ENCODE assay signal across 18 cellular contexts in the genomic region with DNA sequence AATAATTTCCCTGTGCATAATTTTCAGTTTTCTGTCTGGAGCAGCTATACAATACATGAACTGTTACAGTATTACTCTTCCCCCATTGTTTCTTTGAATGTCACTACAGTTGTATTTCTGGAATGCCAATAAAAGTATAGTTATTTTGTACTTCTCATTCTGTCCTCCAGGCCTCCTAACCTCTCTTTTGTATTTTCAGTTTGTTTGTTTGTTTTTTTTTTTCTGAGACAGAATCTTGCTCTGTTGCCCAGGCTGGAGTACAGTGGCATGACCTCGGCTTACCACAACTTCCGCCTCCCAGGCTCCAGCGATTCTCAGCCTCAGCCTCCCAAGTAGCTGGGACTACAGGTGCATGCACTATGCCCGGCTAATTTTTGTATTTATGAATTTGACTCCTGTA.
"Had no signal": no experiment of that assay in that cellular context is flagged by ENCODE, and none has a peak within 500 bp of the region (broad histone marks: within the 10 kb centered on the region; RNA-seq: fewer than 3 reads in every experiment).

No MANE protein-coding gene starts in this region.

- H3K4me2 ChIP-seq: neural progenitor cell had no signal

- H3K36me3 ChIP-seq: heart left ventricle, neural progenitor cell, spleen, uterus had no signal

- H3K9me3 ChIP-seq: heart left ventricle, spleen, uterus had no signal

- H3K4me3 ChIP-seq: heart left ventricle, lung, neural progenitor cell, spleen, uterus had no signal

- H3K27ac ChIP-seq: heart left ventricle, neural progenitor cell, spleen, uterus had no signal

- H2AFZ ChIP-seq: neural progenitor cell had no signal

- DNase-seq: effector memory CD4-positive, alpha-beta T cell; heart left ventricle; hippocampal formation; left colon; left ventricle myocardium superior; mesenchymal stem cell; midbrain; posterior cingulate gyrus; spleen; stimulated activated CD4-positive, alpha-beta T cell treated with anti-CD3 and anti-CD28 coated beads, Interleukin-15, amount 100 ng/mL, for 24 hours; stimulated activated CD4-positive, alpha-beta T cell treated with anti-CD3 and anti-CD28 coated beads, Interleukin-1b, Interleukin-23, amount 100 ng/mL, for 48 hours; stimulated activated naive CD4-positive, alpha-beta T cell treated with Interleukin-2 at 50 U/mL for 16 hours; uterus had no signal

- H3K27me3 ChIP-seq: heart left ventricle, neural progenitor cell, spleen, uterus had no signal

- H3K4me1 ChIP-seq: heart left ventricle, neural progenitor cell, uterus had no signal

- ATAC-seq: esophagus mucosa; heart left ventricle; left colon; left ventricle myocardium superior; natural killer cell treated with Interleukin-12 subunit alpha and Interleukin-12 subunit beta and Interleukin-15 and Interleukin-18, amount 100 ng/mL, for 72 hours; sciatic nerve had no signal
